Comparison of ENCODE assay signal across 14 cellular contexts in the genomic region with DNA sequence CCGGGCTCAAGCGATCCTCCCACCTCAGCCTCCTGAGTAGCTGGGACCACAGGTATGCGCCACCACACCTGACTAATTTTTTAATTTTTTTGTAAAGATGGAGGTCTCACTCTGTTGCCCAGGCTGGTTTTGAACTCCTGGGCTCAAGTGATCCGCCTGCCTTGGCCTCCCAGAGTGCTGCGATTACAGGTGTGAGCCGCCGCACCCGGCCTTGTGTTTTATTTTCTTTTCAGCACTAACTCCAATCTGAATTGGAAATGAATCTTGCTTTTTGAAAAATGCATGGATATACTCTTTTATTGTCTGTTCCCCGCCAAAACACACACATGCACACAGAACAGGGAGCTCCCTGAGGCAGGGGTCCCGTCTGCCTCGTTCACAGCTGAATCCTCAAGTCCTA. TPM values are rescaled to one million over a fixed set of nuclear protein-coding genes. Genes with fewer than 3 reads are reported as not detected.
A peak's percentile ranks its signal among the peaks of the same experiment; 100 is the strongest.
DNase-seq lines count a peak whose midpoint lies in the region; ATAC-seq and TF ChIP-seq lines count a peak whose summit lies in the region.
"Had no signal": no experiment of that assay in that cellular context is flagged by ENCODE, and none has a peak within 500 bp of the region (broad histone marks: within the 10 kb centered on the region; RNA-seq: fewer than 3 reads in every experiment).

No MANE protein-coding gene starts in this region.

- H3K56ac ChIP-seq in IMR-90 (ENCODE audit: extremely low read depth, insufficient read depth, low read length): no peak overlapping the region

- H2AFZ ChIP-seq in IMR-90 (replicated peaks; ENCODE audit: low read length, poor library complexity): no peak overlapping the region
- no peak overlapping the region for H2AFZ ChIP-seq in neural progenitor cell (replicated peaks)

- no peak overlapping the region for H2BK120ac ChIP-seq in IMR-90 (ENCODE audit: low read depth, low read length)

- H3F3A ChIP-seq in neural progenitor cell (ENCODE audit: low read depth): peaks cover 41% of the 10 kb centered on the region

- no peaks in the 10 kb centered on the region for H3K27me3 Mint-ChIP-seq in activated T-cell treated with anti-CD3 and anti-CD28 coated beads, Interleukin-2, amount 50 U/mL, for 4 hours (ENCODE audit: low read depth)
- H3K27me3 Mint-ChIP-seq in activated naive CD8-positive, alpha-beta T cell treated with anti-CD3 and anti-CD28 coated beads, Interleukin-2, amount 50 U/mL, for 24 hours: peaks cover 2% of the 10 kb centered on the region
- peaks cover 7% of the 10 kb centered on the region for H3K27me3 Mint-ChIP-seq in neural progenitor cell (ENCODE audit: insufficient read depth, low read depth)

- H3K18ac ChIP-seq in IMR-90 (ENCODE audit: low read depth, low read length): no peak overlapping the region

- no peaks in the 10 kb centered on the region for H3K36me3 Mint-ChIP-seq in activated T-cell treated with anti-CD3 and anti-CD28 coated beads, Interleukin-2, amount 50 U/mL, for 4 hours (ENCODE audit: insufficient read depth)
- peaks cover 2% of the 10 kb centered on the region for H3K36me3 Mint-ChIP-seq in activated naive CD8-positive, alpha-beta T cell treated with anti-CD3 and anti-CD28 coated beads, Interleukin-2, amount 50 U/mL, for 24 hours (ENCODE audit: low read depth)
- no peaks in the 10 kb centered on the region for H3K36me3 Mint-ChIP-seq in neural progenitor cell

- TF ChIP-seq RAD21 in IMR-90 (IDR thresholded peaks at IDR 0.05; ENCODE audit: low read length): no peak

- H3K4me3 ChIP-seq in IMR-90 (ENCODE audit: insufficient read depth, low read depth, low read length) (no peak overlapping the region), neural progenitor cell (no peak overlapping the region), body of pancreas (no peak overlapping the region), gastrocnemius medialis (peak overlapping the region in 1 of 4 donors; percentile 76)

- no peak overlapping the region for H4K91ac ChIP-seq in IMR-90 (ENCODE audit: insufficient read depth, low read depth, low read length)

- no peak overlapping the region for H2BK15ac ChIP-seq in IMR-90 (ENCODE audit: low read depth, low read length)

- TF ChIP-seq POLR2A in IMR-90 (IDR thresholded peaks at IDR 0.05; ENCODE audit: low read depth, low read length) (no peak), body of pancreas (IDR thresholded peaks at IDR 0.05) (no peak), gastrocnemius medialis (IDR thresholded peaks at IDR 0.05) (no peak)

- POLR2A ChIA-PET in IMR-90 (lab: Charles Lee; ENCODE audit: unreplicated experiment): no interaction called here

- H3K9ac ChIP-seq in IMR-90 (ENCODE audit: low read depth, low read length): no peak overlapping the region
- H3K9ac ChIP-seq in neural progenitor cell: no peak overlapping the region

- no peak overlapping the region for H2BK20ac ChIP-seq in IMR-90 (ENCODE audit: low read depth, low read length)

- CTCF ChIA-PET in IMR-90 (lab: Yijun Ruan, JAX): no interaction called here

- dilution Hi-C loops in IMR-90 (cut with HindIII; ENCODE audit: low sequenced_read_pairs, unreplicated experiment): no loop called here

- H3K79me1 ChIP-seq in IMR-90 (ENCODE audit: low read depth in 1 of 2, low read length in 2 of 2): peaks cover 5 to 24% of the 10 kb centered on the region in 2 experiments; a peak in 3 of 4 replicates

- H3K9me3 ChIP-seq in IMR-90 (ENCODE audit: control insufficient read depth, insufficient read depth, low read length): no peaks in the 10 kb centered on the region
- H3K9me3 ChIP-seq in neural progenitor cell (ENCODE audit: low read depth): no peaks in the 10 kb centered on the region
- no peaks in the 10 kb centered on the region for H3K9me3 ChIP-seq in body of pancreas
- H3K9me3 ChIP-seq in gastrocnemius medialis: no peaks in the 10 kb centered on the region
- H3K9me3 ChIP-seq: vagina had no signal

- H3K27ac ChIP-seq in IMR-90 (ENCODE audit: insufficient read depth, low read length) (no peak overlapping the region), neural progenitor cell (no peak overlapping the region), body of pancreas (no peak overlapping the region), gastrocnemius medialis (no peak overlapping the region)

- H2AK5ac ChIP-seq in IMR-90 (ENCODE audit: low read depth, low read length): peak overlapping the region; percentile 55; the same call in 1 of the 2 replicates

- H3K4me1 Mint-ChIP-seq in activated T-cell treated with anti-CD3 and anti-CD28 coated beads, Interleukin-2, amount 50 U/mL, for 4 hours (ENCODE audit: low read depth): peaks cover 19% of the 10 kb centered on the region
- peaks cover 22% of the 10 kb centered on the region for H3K4me1 Mint-ChIP-seq in activated naive CD8-positive, alpha-beta T cell treated with anti-CD3 and anti-CD28 coated beads, Interleukin-2, amount 50 U/mL, for 24 hours
- peaks cover 43% of the 10 kb centered on the region for H3K4me1 Mint-ChIP-seq in neural progenitor cell

- no peak overlapping the region for H3K27ac Mint-ChIP-seq in activated naive CD8-positive, alpha-beta T cell treated with anti-CD3 and anti-CD28 coated beads, Interleukin-2, amount 50 U/mL, for 24 hours
- H3K27ac Mint-ChIP-seq in neural progenitor cell: peak overlapping the region; percentile 40

- H3K23ac ChIP-seq in IMR-90 (ENCODE audit: low read depth, low read length): no peak overlapping the region

- no peak for DNase-seq in activated T-cell treated with anti-CD3 and anti-CD28 coated beads, Interleukin-2, amount 50 U/mL, for 4 hours
- DNase-seq in activated T-cell treated with anti-CD3 and anti-CD28 coated beads, Interleukin-2, amount 50 U/mL, for 48 hours: no peak
- DNase-seq in IMR-90 (no peak), neural progenitor cell (ENCODE audit: low spot score) (no peak), body of pancreas (no peak), gastrocnemius medialis (no peak)
- DNase-seq in activated naive CD8-positive, alpha-beta T cell treated with anti-CD3 and anti-CD28 coated beads, Interleukin-2, amount 50 U/mL, for 24 hours: no peak
- no peak for DNase-seq in stimulated activated CD4-positive, alpha-beta T cell treated with anti-CD3 and anti-CD28 coated beads, Interleukin-12 subunit alpha, Interleukin-12 subunit beta, amount 100 ng/mL, for 4 hours
- DNase-seq: activated CD4-positive, CD25-positive, alpha-beta regulatory T cell; GOT3; NCI-H1694; SIG-M5 had no signal

- H4K20me1 ChIP-seq in IMR-90 (ENCODE audit: insufficient read depth, low read length) (peaks cover 4% of the 10 kb centered on the region; the same call in 1 of the 2 replicates), neural progenitor cell (ENCODE audit: low read depth) (no peaks in the 10 kb centered on the region)

- H3K4me3 Mint-ChIP-seq in activated T-cell treated with anti-CD3 and anti-CD28 coated beads, Interleukin-2, amount 50 U/mL, for 4 hours: peak overlapping the region; percentile 82
- H3K4me3 Mint-ChIP-seq in activated naive CD8-positive, alpha-beta T cell treated with anti-CD3 and anti-CD28 coated beads, Interleukin-2, amount 50 U/mL, for 24 hours: peak overlapping the region; percentile 83
- peak overlapping the region; percentile 87 for H3K4me3 Mint-ChIP-seq in neural progenitor cell

- H3K4ac ChIP-seq in IMR-90 (ENCODE audit: low read depth, low read length): no peak overlapping the region

- H3K4me2 ChIP-seq in IMR-90 (ENCODE audit: low read depth, low read length): no peak overlapping the region
- H3K4me2 ChIP-seq in neural progenitor cell: no peak overlapping the region

- H3K9me1 ChIP-seq in IMR-90 (ENCODE audit: insufficient read depth, low read length): 0 out of 2 replicates have a peak, but pooled peaks cover 4% of the 10 kb centered on the region

- H3K27me3 ChIP-seq in IMR-90 (ENCODE audit: control insufficient read depth, insufficient read depth, low read length): no peaks in the 10 kb centered on the region
- H3K27me3 ChIP-seq in neural progenitor cell: no peaks in the 10 kb centered on the region
- no peaks in the 10 kb centered on the region for H3K27me3 ChIP-seq in body of pancreas
- H3K27me3 ChIP-seq in gastrocnemius medialis: no peaks in the 10 kb centered on the region
- H3K27me3 ChIP-seq: vagina had no signal

- TF ChIP-seq CTCF in IMR-90 (conservative IDR thresholded peaks at IDR 0.05; ENCODE audit: low read depth, low read length): no peak
- TF ChIP-seq CTCF in neural progenitor cell (IDR thresholded peaks at IDR 0.05): no peak
- TF ChIP-seq CTCF in body of pancreas (IDR thresholded peaks at IDR 0.05): no peak
- TF ChIP-seq CTCF in gastrocnemius medialis (IDR thresholded peaks at IDR 0.05 in 4 of 5, conservative IDR thresholded peaks at IDR 0.05 in 1 of 5): no peak

- in situ Hi-C loops in IMR-90 (cut with MboI; ENCODE audit: low sequenced_read_pairs) (no loop called here), gastrocnemius medialis (cut with MboI; ENCODE audit: low sequenced_read_pairs in 4 of 4) (no loop called here)

- H2BK5ac ChIP-seq in IMR-90 (ENCODE audit: low read depth, low read length, poor library complexity, severe bottlenecking): no peak overlapping the region

- H3K9me3 Mint-ChIP-seq in activated T-cell treated with anti-CD3 and anti-CD28 coated beads, Interleukin-2, amount 50 U/mL, for 4 hours: no peaks in the 10 kb centered on the region
- H3K9me3 Mint-ChIP-seq in activated naive CD8-positive, alpha-beta T cell treated with anti-CD3 and anti-CD28 coated beads, Interleukin-2, amount 50 U/mL, for 24 hours: no peaks in the 10 kb centered on the region
- no peaks in the 10 kb centered on the region for H3K9me3 Mint-ChIP-seq in neural progenitor cell

- H3K14ac ChIP-seq in IMR-90 (replicated peaks; ENCODE audit: low read depth, low read length): no peak overlapping the region

- BruUV-seq in IMR-90 (replicated peaks; lab: Mats Ljungman, UMichigan): no TSS peak

- H3K4me1 ChIP-seq in IMR-90 (ENCODE audit: control insufficient read depth, insufficient read depth, low read length): peaks cover 7% of the 10 kb centered on the region
- H3K4me1 ChIP-seq in neural progenitor cell: peaks cover 23% of the 10 kb centered on the region
- peaks cover 34% of the 10 kb centered on the region for H3K4me1 ChIP-seq in body of pancreas
- peaks cover 12 to 13% of the 10 kb centered on the region in 2 donors for H3K4me1 ChIP-seq in gastrocnemius medialis

- WGBS in IMR-90 (ENCODE audit: extremely low coverage in 2 of 2, insufficient read length in 1 of 2), 2 experiments: no CpG with 5 or more reads among the region's 11 CpGs
- 76 to 79% methylated on average over 11 of the region's 11 CpGs for WGBS in body of pancreas, 2 donors

- no peaks in the 10 kb centered on the region for H3K36me3 ChIP-seq in IMR-90 (ENCODE audit: control insufficient read depth, insufficient read depth, low read length)
- no peaks in the 10 kb centered on the region for H3K36me3 ChIP-seq in neural progenitor cell
- no peaks in the 10 kb centered on the region for H3K36me3 ChIP-seq in body of pancreas (replicated peaks in 1 of 2; ENCODE audit: insufficient read depth in 1 of 2, low read depth in 2 of 2)
- no peaks in the 10 kb centered on the region for H3K36me3 ChIP-seq in gastrocnemius medialis
- H3K36me3 ChIP-seq: vagina had no signal

- no peak overlapping the region for H2AK9ac ChIP-seq in IMR-90 (replicated peaks; ENCODE audit: low read depth, low read length, poor library complexity)

- intact Hi-C loops in IMR-90 (cut with micrococcal nuclease): no loop called here
- intact Hi-C loops in body of pancreas (cut with DNase I): no loop called here
- intact Hi-C loops in gastrocnemius medialis (cut with DNase I; ENCODE audit: low total_unique reads): loop anchor here (5.0 kb wide), 1 partner anchor 55 kb away; a partner anchor contains a TSS

- H4K8ac ChIP-seq in IMR-90 (ENCODE audit: low read depth in 2 of 2, low read length in 2 of 2): peak overlapping the region in 1 of 2 experiments; percentile 98; a peak in 1 of 4 replicates

- no peaks in the 10 kb centered on the region for H3K79me2 ChIP-seq in neural progenitor cell (ENCODE audit: low read depth)

- no peak overlapping the region for H4K5ac ChIP-seq in IMR-90 (ENCODE audit: low read depth, low read length)

- no peak for ATAC-seq in activated T-cell treated with anti-CD3 and anti-CD28 coated beads, Interleukin-2, amount 50 U/mL, for 4 hours
- ATAC-seq in IMR-90 (ENCODE audit: low read depth): no peak
- ATAC-seq in activated naive CD8-positive, alpha-beta T cell treated with anti-CD3 and anti-CD28 coated beads, Interleukin-2, amount 50 U/mL, for 24 hours: no peak
- ATAC-seq in body of pancreas: no peak
- ATAC-seq in gastrocnemius medialis: no peak

RNA-seq across cellular contexts. Expression of a gene that starts 1.3 kb away (rescaled TPM):
- 10 to 100 TPM; 63.2 to 65.1 (median 64.5) TPM for total RNA-seq in activated T-cell treated with anti-CD3 and anti-CD28 coated beads, Interleukin-2, amount 50 U/mL, for 4 hours
- total RNA-seq in IMR-90 (2012; rRNA removed): 46.7 and 56.1 TPM in 2 replicates
- 82.1 and 119 TPM in 2 replicates for polyA plus RNA-seq in IMR-90 (2012; rRNA removed)
- 50.5 and 139 TPM in 2 replicates for polyA plus RNA-seq in IMR-90 (2012; cell fraction: cytosol; rRNA removed)
- polyA plus RNA-seq in IMR-90 (2012; cell fraction: nucleus; rRNA removed; ENCODE audit: low replicate concordance): 29.9 and 88.9 TPM in 2 replicates
- 14.8 and 34.4 TPM in 2 replicates for total RNA-seq in neural progenitor cell (ENCODE audit: low replicate concordance)
- 10 to 100 TPM; 38.4 to 75.8 TPM for total RNA-seq in body of pancreas
- total RNA-seq in gastrocnemius medialis: 100 to 1,000 TPM in 1 of 4 donors, 10 to 100 TPM in 3; 59.7 to 101 (median 88.7) TPM

RNA-seq across cellular contexts. Expression of a gene that starts 1.8 kb away (rescaled TPM):
- not detected for total RNA-seq in activated T-cell treated with anti-CD3 and anti-CD28 coated beads, Interleukin-2, amount 50 U/mL, for 4 hours
- total RNA-seq in IMR-90 (2012; rRNA removed) (not detected in 2 replicates), neural progenitor cell (ENCODE audit: low replicate concordance) (not detected in 2 replicates), body of pancreas (not detected), gastrocnemius medialis (not detected)
- not detected in 2 replicates for polyA plus RNA-seq in IMR-90 (2012; rRNA removed)
- polyA plus RNA-seq in IMR-90 (2012; cell fraction: cytosol; rRNA removed): not detected in 2 replicates
- polyA plus RNA-seq in IMR-90 (2012; cell fraction: nucleus; rRNA removed; ENCODE audit: low replicate concordance): 0.11 TPM in 1 of 2 replicates, not detected in the other
- total RNA-seq: posterior vena cava, vagina had no signal

RNA-seq across cellular contexts. Expression of a gene that starts 13.7 kb away (rescaled TPM):
- 10 to 100 TPM; 11.0 to 12.6 (median 12.1) TPM for total RNA-seq in activated T-cell treated with anti-CD3 and anti-CD28 coated beads, Interleukin-2, amount 50 U/mL, for 4 hours
- total RNA-seq in IMR-90 (2012; rRNA removed) (0.18 and 0.28 TPM in 2 replicates), neural progenitor cell (ENCODE audit: low replicate concordance) (5.0 TPM in 1 of 2 replicates, not detected in the other), body of pancreas (1 to 10 TPM; 3.4 to 8.2 TPM), gastrocnemius medialis (10 to 100 TPM in 3 of 4 donors, 1 to 10 TPM in 1; 7.4 to 22.3 (median 14.1) TPM)
- polyA plus RNA-seq in IMR-90 (2012; rRNA removed): 1.9 and 2.6 TPM in 2 replicates
- 2.0 and 4.3 TPM in 2 replicates for polyA plus RNA-seq in IMR-90 (2012; cell fraction: cytosol; rRNA removed)
- 4.7 and 12.2 TPM in 2 replicates for polyA plus RNA-seq in IMR-90 (2012; cell fraction: nucleus; rRNA removed; ENCODE audit: low replicate concordance)

RNA-seq across cellular contexts. Expression of a gene that starts 19.6 kb away (rescaled TPM):
- not detected for total RNA-seq in activated T-cell treated with anti-CD3 and anti-CD28 coated beads, Interleukin-2, amount 50 U/mL, for 4 hours
- total RNA-seq in IMR-90 (2012; rRNA removed) (not detected in 2 replicates), neural progenitor cell (ENCODE audit: low replicate concordance) (0.09 and 0.21 TPM in 2 replicates), body of pancreas (not detected), gastrocnemius medialis (not detected)
- 0.03 TPM in 1 of 2 replicates, not detected in the other for polyA plus RNA-seq in IMR-90 (2012; rRNA removed)
- polyA plus RNA-seq in IMR-90 (2012; cell fraction: cytosol; rRNA removed): 0.01 and 0.02 TPM in 2 replicates
- polyA plus RNA-seq in IMR-90 (2012; cell fraction: nucleus; rRNA removed; ENCODE audit: low replicate concordance): 0.01 and 0.03 TPM in 2 replicates
- total RNA-seq: posterior vena cava had no signal

RNA-seq across cellular contexts. Expression of a gene that starts 22.3 kb away (rescaled TPM):
- 10 to 100 TPM; 16.0 to 23.4 (median 17.6) TPM for total RNA-seq in activated T-cell treated with anti-CD3 and anti-CD28 coated beads, Interleukin-2, amount 50 U/mL, for 4 hours
- total RNA-seq in IMR-90 (2012; rRNA removed) (4.3 and 7.2 TPM in 2 replicates), neural progenitor cell (ENCODE audit: low replicate concordance) (16.2 and 49.2 TPM in 2 replicates), body of pancreas (1 to 10 TPM; 4.2 to 8.2 TPM), gastrocnemius medialis (1 to 10 TPM in 2 of 4 donors, under 1 TPM in 2; 0.40 to 2.5 (median 1.1) TPM)
- 40.9 and 41.2 TPM in 2 replicates for polyA plus RNA-seq in IMR-90 (2012; rRNA removed)
- polyA plus RNA-seq in IMR-90 (2012; cell fraction: cytosol; rRNA removed): 42.0 and 62.9 TPM in 2 replicates
- 65.5 and 111 TPM in 2 replicates for polyA plus RNA-seq in IMR-90 (2012; cell fraction: nucleus; rRNA removed; ENCODE audit: low replicate concordance)
